In the genomic region with DNA sequence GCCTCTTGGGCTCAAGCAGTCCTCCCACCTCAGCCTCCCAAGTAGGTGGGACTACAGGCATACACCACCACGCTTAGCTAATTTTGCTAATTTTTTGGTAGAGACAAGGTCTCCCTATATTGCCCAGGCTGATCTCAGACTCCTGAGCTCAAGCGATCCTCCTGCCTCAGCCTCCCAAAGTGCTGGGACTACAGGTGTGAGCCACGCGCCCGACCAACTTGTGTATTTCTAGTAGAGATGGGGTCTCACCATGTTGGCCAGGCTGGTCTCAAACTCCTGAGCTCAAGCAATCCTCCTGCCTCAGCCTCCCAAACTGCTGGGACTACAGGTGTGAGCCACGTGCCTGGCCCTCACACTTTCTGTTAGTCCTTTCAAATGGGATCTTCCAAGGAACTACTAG, we compare ENCODE assay signal across 7 cellular contexts. TPM values are rescaled to one million over a fixed set of nuclear protein-coding genes. Genes with fewer than 3 reads are reported as not detected.
"Had no signal": no experiment of that assay in that cellular context is flagged by ENCODE, and none has a peak within 500 bp of the region (broad histone marks: within the 10 kb centered on the region; RNA-seq: fewer than 3 reads in every experiment).

No MANE protein-coding gene starts in this region.

RNA-seq across cellular contexts. Expression of gene TNFRSF18, which starts 10.7 kb away (rescaled TPM):
- total RNA-seq: body of pancreas had no signal

RNA-seq across cellular contexts. Expression of gene TTLL10, which starts 22.0 kb away (rescaled TPM):
- total RNA-seq: activated CD4-positive, alpha-beta memory T cell treated with anti-CD3 and anti-CD28 coated beads, Interleukin-2, amount 10 ng/mL, durations not matched to agents 7 days and 5 days; activated CD4-positive, alpha-beta T cell treated with anti-CD3 and anti-CD28 coated beads for 36 hours; activated CD8-positive, alpha-beta memory T cell treated with anti-CD3 and anti-CD28 coated beads, Interleukin-2, amount 10 ng/mL, durations not matched to agents 7 days and 5 days; activated naive CD8-positive, alpha-beta T cell treated with anti-CD3 and anti-CD28 coated beads, Interleukin-2, amount 10 ng/mL, durations not matched to agents 7 days and 5 days; activated T-cell treated with anti-CD3 and anti-CD28 coated beads, Interleukin-2, amount 50 U/mL, for 4 hours; astrocyte had no signal
